ENCODE assay signal across 11 cellular contexts in the genomic region with DNA sequence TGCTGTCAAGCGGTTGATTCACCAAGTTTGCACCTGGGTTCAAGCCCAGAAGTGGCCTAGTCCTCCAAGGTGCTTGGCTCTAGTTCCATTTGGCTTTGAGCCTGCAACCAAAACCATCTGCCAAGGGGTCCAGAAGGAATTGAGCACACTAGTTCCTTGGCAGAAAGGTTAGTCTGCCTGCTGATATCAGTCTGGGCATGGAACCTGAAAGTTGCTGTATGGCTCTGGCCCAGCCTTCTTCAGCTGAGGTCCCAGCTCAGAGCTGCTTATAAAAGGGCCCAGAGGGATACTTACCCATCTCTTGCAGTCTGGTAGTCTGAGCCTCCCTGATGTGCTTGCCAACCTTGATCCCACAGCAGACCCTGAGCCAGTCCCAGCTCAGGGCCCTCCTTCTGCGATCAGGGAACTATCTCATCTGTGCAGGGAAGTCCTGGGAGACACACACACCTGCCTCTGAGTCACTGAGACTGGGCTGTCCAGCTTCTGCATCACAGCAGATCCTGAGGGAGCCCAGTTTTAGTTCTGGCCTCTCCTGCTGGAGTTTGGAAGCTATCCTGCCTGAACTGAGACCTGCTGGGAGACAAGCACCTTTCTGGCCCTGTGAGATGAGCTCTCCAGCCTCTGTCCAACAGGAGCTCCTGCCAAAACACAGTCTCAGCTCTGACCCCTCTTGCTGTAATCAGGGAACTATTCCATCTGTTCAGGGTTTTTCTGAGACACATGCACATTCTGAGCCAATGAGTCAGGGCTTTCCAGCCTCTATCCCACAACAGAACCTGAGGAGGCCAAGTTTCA.
DNase-seq lines count a peak whose midpoint lies in the region; ATAC-seq and TF ChIP-seq lines count a peak whose summit lies in the region.
"Had no signal": no experiment of that assay in that cellular context is flagged by ENCODE, and none has a peak within 500 bp of the region (broad histone marks: within the 10 kb centered on the region; RNA-seq: fewer than 3 reads in every experiment).

No MANE protein-coding gene starts in this region.

- H3K27ac Mint-ChIP-seq in neural crest cell (ENCODE audit: unreplicated experiment): peak overlapping the region; percentile 50

- H3K36me3 Mint-ChIP-seq in neural crest cell (ENCODE audit: low read depth): no peaks in the 10 kb centered on the region

- no peak overlapping the region for H3K4me3 Mint-ChIP-seq in neural crest cell

- no peak for TF ChIP-seq CTCF in C4-2B (conservative IDR thresholded peaks at IDR 0.05)
- no peak for TF ChIP-seq CTCF in coronary artery (IDR thresholded peaks at IDR 0.05)
- TF ChIP-seq CTCF in neural crest cell (conservative IDR thresholded peaks at IDR 0.05): no peak

- no peaks in the 10 kb centered on the region for H3K27me3 Mint-ChIP-seq in neural crest cell (ENCODE audit: low read depth)

- H3K9me3 Mint-ChIP-seq in neural crest cell: peaks cover 5% of the 10 kb centered on the region

- peak; percentile 98 to 100 for DNase-seq in NCI-H446 (lab: John Stamatoyannopoulos, UW)
- peak; percentile 68 for DNase-seq in coronary artery (ENCODE audit: low spot score)
- DNase-seq in neural crest cell (ENCODE audit: low read depth, low spot score): no peak
- DNase-seq in SIG-M5 treated with dmso at 0.1 percent for 504 hours (lab: John Stamatoyannopoulos, UW; ENCODE audit: unreplicated experiment): no peak
- no peak for DNase-seq in iPS-NIHi11 (ENCODE audit: low spot score)
- DNase-seq: activated naive CD4-positive, alpha-beta T cell; DND-41; T-helper 1 cell had no signal

- no peak overlapping the region for H3K4me3 ChIP-seq in coronary artery

- 0 out of 2 replicates have a peak overlapping the region, but pooled peaks have one; percentile 7 for H3K27ac ChIP-seq in C4-2B
- H3K27ac ChIP-seq in coronary artery: no peak overlapping the region

- no peak for ATAC-seq in HG03175 (IDR thresholded peaks at IDR 0.05; ENCODE audit: unreplicated experiment)
- ATAC-seq in GM18870 (IDR thresholded peaks at IDR 0.05; ENCODE audit: unreplicated experiment): no peak

- H3K4me1 Mint-ChIP-seq in neural crest cell: no peaks in the 10 kb centered on the region

Comparison
In these comparisons a context has a peak if more than half of its experiments do, and no peak if none do; other contexts are left out.
1. DNase-seq: peak in NCI-H446 (2 of 2) and coronary artery (single experiment); none in neural crest cell (single experiment), SIG-M5 treated with dmso at 0.1 percent for 504 hours (single experiment) and iPS-NIHi11 (single experiment).